In genomic region chr7:151876112-151876898, GRCh38 we compare ENCODE assay signal across 8 cellular contexts. TPM values are rescaled to one million over a fixed set of nuclear protein-coding genes. Genes with fewer than 3 reads are reported as not detected.
DNase-seq lines count a peak whose midpoint lies in the region; ATAC-seq and TF ChIP-seq lines count a peak whose summit lies in the region.

No MANE protein-coding gene starts in this region.

- no peak for TF ChIP-seq CTCF in GM12865 (IDR thresholded peaks at IDR 0.05; ENCODE audit: insufficient read depth, low read depth, low read length, missing control alignments)
- TF ChIP-seq CTCF in LNCaP clone FGC (IDR thresholded peaks at IDR 0.05; ENCODE audit: control insufficient read depth, extremely low read depth, insufficient read depth), result no peak
- no peak for TF ChIP-seq CTCF in brain (conservative IDR thresholded peaks at IDR 0.05)

- H3K4me1 Mint-ChIP-seq in brain, result peaks cover 19% of the 10 kb centered on the region

- DNase-seq in GM12865 (ENCODE audit: low read depth), result peak; percentile 51
- DNase-seq in LNCaP clone FGC (ENCODE audit: low read depth), result no peak
- DNase-seq in UCSD-AML1 (lab: John Stamatoyannopoulos, UW; ENCODE audit: unreplicated experiment), result peak; percentile 53
- DNase-seq in iris pigment epithelial cell (ENCODE audit: low read depth), result peak; percentile 40
- peak; percentile 42 to 69 for DNase-seq in stimulated activated CD4-positive, alpha-beta T cell treated with anti-CD3 and anti-CD28 coated beads, Interleukin-12 subunit alpha, Interleukin-12 subunit beta, amount 100 ng/mL, for 24 hours (ENCODE audit: low read depth in 2 of 2)

- ATAC-seq in HG02938 (IDR thresholded peaks at IDR 0.05; ENCODE audit: unreplicated experiment) (no peak), GM21423 (IDR thresholded peaks at IDR 0.05; ENCODE audit: unreplicated experiment) (no peak)

- H3K4me3 ChIP-seq in GM12865 (ENCODE audit: low read depth, low read length) (peak overlapping the region; percentile 86), LNCaP clone FGC (ENCODE audit: low read depth, low read length) (peak overlapping the region; percentile 55)

- no peaks in the 10 kb centered on the region for H3K9me3 Mint-ChIP-seq in brain

- no peaks in the 10 kb centered on the region for H3K36me3 Mint-ChIP-seq in brain

- peaks cover 3% of the 10 kb centered on the region for H3K27me3 Mint-ChIP-seq in brain

- peak overlapping the region; percentile 92 to 96 (median 93) for H3K4me3 Mint-ChIP-seq in brain

- H3K27ac Mint-ChIP-seq in brain, result peak overlapping the region; percentile 56 to 91 (median 66)

RNA-seq across cellular contexts. Expression of gene PRKAG2, which starts 0.6 kb away (rescaled TPM):
- 12.1 TPM for polyA plus RNA-seq in brain (ENCODE audit: insufficient read depth, low read depth, low replicate concordance)
